Comparison of ENCODE assay signal across 1 cellular context in the genomic region with DNA sequence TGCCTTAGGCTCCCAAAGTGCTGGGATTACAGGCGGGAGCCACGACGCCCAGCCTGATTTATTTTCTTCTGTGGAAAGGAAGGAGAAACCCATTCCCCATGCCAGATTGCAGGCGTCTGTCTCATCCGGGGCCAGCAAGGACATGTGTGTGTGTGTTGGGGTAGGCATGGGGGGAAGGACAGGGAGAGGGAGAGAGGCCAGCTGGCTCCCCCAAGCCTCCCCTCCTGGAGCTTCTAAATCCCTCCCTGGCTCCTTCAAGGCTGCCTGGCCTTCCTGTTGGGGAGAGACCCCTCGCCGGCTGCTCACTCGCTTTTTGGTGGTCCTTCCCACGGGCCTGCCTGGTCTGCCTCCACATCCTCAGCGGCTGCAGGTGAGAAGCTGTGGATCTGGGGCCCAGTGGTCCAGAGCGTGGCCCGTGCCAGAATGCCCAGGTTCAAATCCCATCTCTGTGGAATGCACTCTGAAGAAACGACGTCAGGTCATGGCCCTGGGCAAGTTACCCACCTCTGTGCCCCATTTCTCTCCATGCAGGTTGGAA.
A peak's percentile ranks its signal among the peaks of the same experiment; 100 is the strongest.
TF ChIP-seq lines count a peak whose summit lies in the region.

No MANE protein-coding gene starts in this region.

TF ChIP-seq in K562, 482 proteins besides CTCF, POLR2A, EP300 and RAD21:
- peak; percentile 15; the same call in 1 of the 2 replicates for TF ChIP-seq POLR2G (IDR thresholded peaks at IDR 0.05; ENCODE audit: low read depth, low read length)
- TF ChIP-seq ZNF175 (CRISPR knock-in tag; IDR thresholded peaks at IDR 0.05; ENCODE audit: low read depth): no peak
